ENCODE assay signal across 15 cellular contexts in the genomic region with DNA sequence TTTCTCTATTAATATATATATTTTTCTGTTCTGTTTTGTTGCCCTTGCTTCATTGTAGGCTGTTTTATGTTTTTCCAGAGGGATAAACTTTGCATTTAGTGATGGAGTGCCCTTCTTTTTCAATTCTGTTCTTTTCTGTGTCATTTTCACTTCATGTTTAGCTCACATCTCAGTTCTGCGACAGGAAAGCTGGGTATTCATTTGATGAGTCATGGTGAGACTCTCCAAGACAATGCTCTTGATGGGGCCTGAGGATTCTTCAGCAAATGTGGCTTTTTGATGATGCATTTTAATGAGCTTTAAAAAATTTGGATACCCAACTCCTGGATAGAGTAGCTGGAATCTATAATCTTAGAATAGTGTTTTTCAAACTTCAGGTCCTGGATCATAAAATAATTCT. TPM values are rescaled to one million over a fixed set of nuclear protein-coding genes. Genes with fewer than 3 reads are reported as not detected.
DNase-seq lines count a peak whose midpoint lies in the region; ATAC-seq and TF ChIP-seq lines count a peak whose summit lies in the region.
"Had no signal": no experiment of that assay in that cellular context is flagged by ENCODE, and none has a peak within 500 bp of the region (broad histone marks: within the 10 kb centered on the region; RNA-seq: fewer than 3 reads in every experiment).

No MANE protein-coding gene starts in this region.

- H3K9me3 ChIP-seq in IMR-90 (ENCODE audit: control insufficient read depth, insufficient read depth, low read length): no peaks in the 10 kb centered on the region
- no peaks in the 10 kb centered on the region for H3K9me3 ChIP-seq in mesenchymal stem cell (ENCODE audit: control insufficient read depth, low read length)
- H3K9me3 ChIP-seq: psoas muscle, vagina had no signal

- intact Hi-C loops in IMR-90 (cut with micrococcal nuclease): loop anchor here (10.0 kb wide), 1 partner anchor 733 kb away; no protein-coding TSS in a partner anchor

- no peak overlapping the region for H3K4me3 Mint-ChIP-seq in T-helper 2 cell treated with Interferon-gamma antibody and Interleukin-4, amounts not matched to agents 5 μg/mL and 100 μg/mL, for 36 hours

- H3K23ac ChIP-seq in IMR-90 (ENCODE audit: low read depth, low read length): no peak overlapping the region
- H3K23ac ChIP-seq in mesenchymal stem cell (ENCODE audit: low read length in 2 of 2): no peak overlapping the region

- H3K4ac ChIP-seq in IMR-90 (ENCODE audit: low read depth, low read length) (no peak overlapping the region), mesenchymal stem cell (ENCODE audit: low read depth in 1 of 2, low read length in 2 of 2) (no peak overlapping the region)

- DNase-seq in AG08396 (ENCODE audit: low spot score) (peak; percentile 62), IMR-90 (peak; percentile 82), brain microvascular endothelial cell (peak; percentile 62), mesenchymal stem cell (peak; percentile 68), NCI-H1048 (lab: John Stamatoyannopoulos, UW) (no peak), amygdala (lab: John Stamatoyannopoulos, UW) (no peak)
- DNase-seq in T-helper 2 cell treated with Interferon-gamma antibody and Interleukin-4, amounts not matched to agents 5 μg/mL and 100 μg/mL, for 36 hours (ENCODE audit: low spot score): no peak
- DNase-seq: activated CD4-positive, alpha-beta T cell treated with anti-CD3 and anti-CD28 coated beads, Interleukin-2, amount 50 U/mL, for 1 hour; C1 segment of cervical spinal cord; psoas muscle had no signal

- H3K9me3 Mint-ChIP-seq in T-helper 2 cell treated with Interferon-gamma antibody and Interleukin-4, amounts not matched to agents 5 μg/mL and 100 μg/mL, for 36 hours: no peaks in the 10 kb centered on the region

- H4K8ac ChIP-seq in IMR-90 (ENCODE audit: low read depth in 2 of 2, low read length in 2 of 2): no peak overlapping the region
- H4K8ac ChIP-seq in mesenchymal stem cell (ENCODE audit: low read length): no peak overlapping the region

- in situ Hi-C loops in IMR-90 (cut with MboI; ENCODE audit: low sequenced_read_pairs) (no loop called here), brain microvascular endothelial cell (cut with HindIII; ENCODE audit: low pct_ligation_motif_present, low sequenced_read_pairs) (no loop called here)

- peak overlapping the region; percentile 5 for H2BK5ac ChIP-seq in IMR-90 (ENCODE audit: low read depth, low read length, poor library complexity, severe bottlenecking)
- H2BK5ac ChIP-seq in mesenchymal stem cell (ENCODE audit: low read depth, low read length, poor library complexity, severe bottlenecking): no peak overlapping the region

- no peak for TF ChIP-seq POLR2A in IMR-90 (IDR thresholded peaks at IDR 0.05; ENCODE audit: low read depth, low read length)

- H4K91ac ChIP-seq in IMR-90 (ENCODE audit: insufficient read depth, low read depth, low read length): no peak overlapping the region
- H4K91ac ChIP-seq in mesenchymal stem cell (ENCODE audit: low read length): no peak overlapping the region

- H3K36me3 ChIP-seq in IMR-90 (ENCODE audit: control insufficient read depth, insufficient read depth, low read length) (no peaks in the 10 kb centered on the region), brain microvascular endothelial cell (replicated peaks) (no peaks in the 10 kb centered on the region), mesenchymal stem cell (ENCODE audit: control insufficient read depth in 1 of 2, insufficient read depth in 2 of 2, low read depth in 1 of 2, low read length in 2 of 2) (no peaks in the 10 kb centered on the region)
- H3K36me3 ChIP-seq: vagina had no signal

- dilution Hi-C loops in IMR-90 (cut with HindIII; ENCODE audit: low sequenced_read_pairs, unreplicated experiment): no loop called here

- no peak overlapping the region for H2BK120ac ChIP-seq in IMR-90 (ENCODE audit: low read depth, low read length)
- H2BK120ac ChIP-seq in mesenchymal stem cell (ENCODE audit: low read depth, low read length): no peak overlapping the region

- H3K4me3 ChIP-seq in IMR-90 (ENCODE audit: insufficient read depth, low read depth, low read length) (no peak overlapping the region), brain microvascular endothelial cell (ENCODE audit: low read depth, low read length) (no peak overlapping the region), mesenchymal stem cell (ENCODE audit: insufficient read depth in 1 of 2, low read depth in 1 of 2, low read length in 2 of 2) (peak overlapping the region in 1 of 2 experiments; percentile 21)
- H3K4me3 ChIP-seq: psoas muscle, vagina had no signal

- H2BK15ac ChIP-seq in IMR-90 (ENCODE audit: low read depth, low read length): no peak overlapping the region
- H2BK15ac ChIP-seq in mesenchymal stem cell (ENCODE audit: low read depth, poor library complexity, severe bottlenecking): no peak overlapping the region

- ATAC-seq in IMR-90 (ENCODE audit: low read depth) (peak; percentile 80), GM18502 (IDR thresholded peaks at IDR 0.05; ENCODE audit: poor library complexity, unreplicated experiment) (no peak)
- ATAC-seq: psoas muscle had no signal

- no peak overlapping the region for H3K18ac ChIP-seq in IMR-90 (ENCODE audit: low read depth, low read length)
- no peak overlapping the region for H3K18ac ChIP-seq in mesenchymal stem cell (ENCODE audit: low read depth in 1 of 2, low read length in 2 of 2)

- BruUV-seq in IMR-90 (replicated peaks; lab: Mats Ljungman, UMichigan): no TSS peak

- peaks cover 7% of the 10 kb centered on the region for H3K9me1 ChIP-seq in IMR-90 (ENCODE audit: insufficient read depth, low read length)

- H3K4me1 ChIP-seq in IMR-90 (ENCODE audit: control insufficient read depth, insufficient read depth, low read length): peaks cover 3% of the 10 kb centered on the region
- H3K4me1 ChIP-seq in mesenchymal stem cell (ENCODE audit: control insufficient read depth, insufficient read depth, low read depth, low read length): no peaks in the 10 kb centered on the region
- H3K4me1 ChIP-seq: psoas muscle, vagina had no signal

- H3K79me1 ChIP-seq in IMR-90 (ENCODE audit: low read depth in 1 of 2, low read length in 2 of 2) (no peaks in the 10 kb centered on the region), mesenchymal stem cell (replicated peaks; ENCODE audit: low read length, poor library complexity, severe bottlenecking) (no peaks in the 10 kb centered on the region)

- H2BK12ac ChIP-seq in mesenchymal stem cell (ENCODE audit: low read length in 2 of 2): no peak overlapping the region

- CTCF ChIA-PET in IMR-90 (lab: Yijun Ruan, JAX): no interaction called here

- no peak for TF ChIP-seq RAD21 in IMR-90 (IDR thresholded peaks at IDR 0.05; ENCODE audit: low read length)

- no peak overlapping the region for H2BK20ac ChIP-seq in IMR-90 (ENCODE audit: low read depth, low read length)

- H3K9ac ChIP-seq in IMR-90 (ENCODE audit: low read depth, low read length) (no peak overlapping the region), mesenchymal stem cell (ENCODE audit: low read length) (peak overlapping the region; percentile 81)

- POLR2A ChIA-PET in IMR-90 (lab: Charles Lee; ENCODE audit: unreplicated experiment): no interaction called here

- no peak overlapping the region for H3K56ac ChIP-seq in IMR-90 (ENCODE audit: extremely low read depth, insufficient read depth, low read length)

- no peaks in the 10 kb centered on the region for H3K4me1 Mint-ChIP-seq in T-helper 2 cell treated with Interferon-gamma antibody and Interleukin-4, amounts not matched to agents 5 μg/mL and 100 μg/mL, for 36 hours (ENCODE audit: low read depth)

- H3K27me3 ChIP-seq in IMR-90 (ENCODE audit: control insufficient read depth, insufficient read depth, low read length): no peaks in the 10 kb centered on the region
- H3K27me3 ChIP-seq in brain microvascular endothelial cell (replicated peaks): no peaks in the 10 kb centered on the region
- no peaks in the 10 kb centered on the region for H3K27me3 ChIP-seq in mesenchymal stem cell (ENCODE audit: control insufficient read depth in 1 of 2, insufficient read depth in 1 of 2, low read length in 2 of 2)
- H3K27me3 ChIP-seq: vagina had no signal

- TF ChIP-seq CTCF in IMR-90 (conservative IDR thresholded peaks at IDR 0.05; ENCODE audit: low read depth, low read length) (no peak), brain microvascular endothelial cell (IDR thresholded peaks at IDR 0.05; ENCODE audit: low read depth, low read length, missing control alignments) (no peak)

- H2AFZ ChIP-seq in IMR-90 (replicated peaks; ENCODE audit: low read length, poor library complexity) (no peak overlapping the region), mesenchymal stem cell (ENCODE audit: low read depth, low read length) (no peak overlapping the region)

- no peaks in the 10 kb centered on the region for H3K27me3 Mint-ChIP-seq in T-helper 2 cell treated with Interferon-gamma antibody and Interleukin-4, amounts not matched to agents 5 μg/mL and 100 μg/mL, for 36 hours (ENCODE audit: low read depth)

- H3K4me2 ChIP-seq in IMR-90 (ENCODE audit: low read depth, low read length) (peak overlapping the region; percentile 16; the same call in 1 of the 2 replicates), mesenchymal stem cell (ENCODE audit: low read length, poor library complexity, severe bottlenecking) (no peak overlapping the region)

- H4K20me1 ChIP-seq in IMR-90 (ENCODE audit: insufficient read depth, low read length): no peaks in the 10 kb centered on the region

- H3K27ac ChIP-seq in IMR-90 (ENCODE audit: insufficient read depth, low read length) (no peak overlapping the region), brain microvascular endothelial cell (peak overlapping the region; percentile 10), mesenchymal stem cell (ENCODE audit: low read length, poor library complexity, severe bottlenecking) (no peak overlapping the region)
- H3K27ac ChIP-seq: epithelial cell of prostate, psoas muscle, vagina had no signal

- WGBS in IMR-90 (ENCODE audit: extremely low coverage in 2 of 2, insufficient read length in 1 of 2), 2 experiments: no CpG with 5 or more reads among the region's 1 CpG
- WGBS in mesenchymal stem cell: 0% methylated on average over 1 of the region's 1 CpG

- no peaks in the 10 kb centered on the region for H3K36me3 Mint-ChIP-seq in T-helper 2 cell treated with Interferon-gamma antibody and Interleukin-4, amounts not matched to agents 5 μg/mL and 100 μg/mL, for 36 hours (ENCODE audit: low read depth)

- H2AK9ac ChIP-seq in IMR-90 (replicated peaks; ENCODE audit: low read depth, low read length, poor library complexity): no peak overlapping the region

- H4K5ac ChIP-seq in IMR-90 (ENCODE audit: low read depth, low read length): no peak overlapping the region

- no peak overlapping the region for H3K14ac ChIP-seq in IMR-90 (replicated peaks; ENCODE audit: low read depth, low read length)
- no peak overlapping the region for H3K14ac ChIP-seq in mesenchymal stem cell (ENCODE audit: low read length in 2 of 2)

- H3K27ac Mint-ChIP-seq in T-helper 2 cell treated with Interferon-gamma antibody and Interleukin-4, amounts not matched to agents 5 μg/mL and 100 μg/mL, for 36 hours: no peak overlapping the region

- H2AK5ac ChIP-seq in IMR-90 (ENCODE audit: low read depth, low read length) (no peak overlapping the region), mesenchymal stem cell (ENCODE audit: low read length, severe bottlenecking) (no peak overlapping the region)

RNA-seq across cellular contexts. Expression of gene SPATA31D4, which starts 56.5 kb away (rescaled TPM):
- not detected in 2 replicates for total RNA-seq in IMR-90 (2012; rRNA removed)
- polyA plus RNA-seq in IMR-90 (2012; rRNA removed): not detected in 2 replicates
- polyA plus RNA-seq in IMR-90 (2012; cell fraction: cytosol; rRNA removed): not detected in 2 replicates
- not detected in 2 replicates for polyA plus RNA-seq in IMR-90 (2012; cell fraction: nucleus; rRNA removed; ENCODE audit: low replicate concordance)
- polyA plus RNA-seq in mesenchymal stem cell (2013, experiment 1 of 2): not detected
- not detected for polyA plus RNA-seq in mesenchymal stem cell (2013, experiment 2 of 2)
- total RNA-seq: G401, mononuclear cell, psoas muscle, vagina had no signal
- polyA plus RNA-seq: psoas muscle had no signal

Comparison
In these comparisons a context has a peak if more than half of its experiments do, and no peak if none do; other contexts are left out.
1. DNase-seq: peak in AG08396 (single experiment), IMR-90 (single experiment), brain microvascular endothelial cell (single experiment) and mesenchymal stem cell (single experiment); none in NCI-H1048 (single experiment), T-helper 2 cell treated with Interferon-gamma antibody and Interleukin-4, amounts not matched to agents 5 μg/mL and 100 μg/mL, for 36 hours (single experiment) and amygdala (0 of 56).